21 cellular contexts compared by ENCODE assay signal in genomic region chr16:56295059-56295673, GRCh38.
A peak's percentile ranks its signal among the peaks of the same experiment; 100 is the strongest.
DNase-seq lines count a peak whose midpoint lies in the region; ATAC-seq, FAIRE-seq and TF ChIP-seq lines count a peak whose summit lies in the region.
"Had no signal": no experiment of that assay in that cellular context is flagged by ENCODE, and none has a peak within 500 bp of the region (broad histone marks: within the 10 kb centered on the region; RNA-seq: fewer than 3 reads in every experiment).

No MANE protein-coding gene starts in this region.

- H3K79me2 ChIP-seq in astrocyte (ENCODE audit: insufficient read depth, low read length) = no peaks in the 10 kb centered on the region
- no peaks in the 10 kb centered on the region for H3K79me2 ChIP-seq in neural progenitor cell (ENCODE audit: low read depth)

- H3K9ac ChIP-seq in astrocyte (ENCODE audit: low read length) (peak overlapping the region; percentile 24), neural progenitor cell (no peak overlapping the region)

- TF ChIP-seq CTCF in astrocyte (IDR thresholded peaks at IDR 0.05; ENCODE audit: insufficient read depth, low read depth, low read length) (no peak), left ventricle myocardium inferior (IDR thresholded peaks at IDR 0.05; ENCODE audit: borderline replicate concordance) (no peak), neural progenitor cell (IDR thresholded peaks at IDR 0.05) (no peak), transverse colon (IDR thresholded peaks at IDR 0.05) (no peak), GM10266 (IDR thresholded peaks at IDR 0.05; ENCODE audit: control insufficient read depth, insufficient read depth, low read depth, missing control alignments) (no peak)

- WGBS in transverse colon (ENCODE audit: low coverage in 1 of 2), 2 donors = 74 to 83% methylated on average over 2 to 8 of the region's 8 CpGs

- FAIRE-seq in astrocyte (lab: Jason Lieb, UNC) = no peak
- FAIRE-seq: D721Med had no signal

- peaks cover 3% of the 10 kb centered on the region for H3K27me3 ChIP-seq in astrocyte (ENCODE audit: insufficient read depth, low read length)
- H3K27me3 ChIP-seq in left ventricle myocardium inferior (ENCODE audit: low read depth) = no peaks in the 10 kb centered on the region
- no peaks in the 10 kb centered on the region for H3K27me3 ChIP-seq in neural progenitor cell
- H3K27me3 ChIP-seq in transverse colon = no peaks in the 10 kb centered on the region

- no peaks in the 10 kb centered on the region for H3K36me3 ChIP-seq in astrocyte (ENCODE audit: insufficient read depth, low read length)
- no peaks in the 10 kb centered on the region for H3K36me3 ChIP-seq in left ventricle myocardium inferior
- no peaks in the 10 kb centered on the region for H3K36me3 ChIP-seq in neural progenitor cell
- no peaks in the 10 kb centered on the region for H3K36me3 ChIP-seq in transverse colon
- H3K36me3 ChIP-seq: SJCRH30 had no signal

- H3K4me1 Mint-ChIP-seq in astrocyte (ENCODE audit: low read depth, unreplicated experiment) = peaks cover 10% of the 10 kb centered on the region
- peaks cover 86% of the 10 kb centered on the region for H3K4me1 Mint-ChIP-seq in neural progenitor cell

- in situ Hi-C loops in transverse colon (cut with MboI; ENCODE audit: low pct_ligation_motif_present in 1 of 4, low pct_unique_long_range_greater_than_20kb in 1 of 4, low sequenced_read_pairs in 3 of 4) = no loop called here

- ATAC-seq in GM21381 (IDR thresholded peaks at IDR 0.05; ENCODE audit: unreplicated experiment) = no peak
- ATAC-seq: activated CD8-positive, alpha-beta T cell treated with anti-CD3 and anti-CD28 coated beads for 36 hours; T-helper 17 cell had no signal

- H3K9me3 ChIP-seq in astrocyte (ENCODE audit: insufficient read depth, low read depth, low read length) = no peaks in the 10 kb centered on the region
- H3K9me3 ChIP-seq in left ventricle myocardium inferior (replicated peaks) = no peaks in the 10 kb centered on the region
- no peaks in the 10 kb centered on the region for H3K9me3 ChIP-seq in neural progenitor cell (ENCODE audit: low read depth)
- no peaks in the 10 kb centered on the region for H3K9me3 ChIP-seq in transverse colon
- H3K9me3 ChIP-seq: SJCRH30 had no signal

- H3K4me1 ChIP-seq in astrocyte (ENCODE audit: insufficient read depth, low read length) (peaks cover 30% of the 10 kb centered on the region), left ventricle myocardium inferior (peaks cover 61% of the 10 kb centered on the region), neural progenitor cell (peaks cover 46% of the 10 kb centered on the region), transverse colon (peaks cover 15 to 36% (median 19%) of the 10 kb centered on the region in 4 donors)
- H3K4me1 ChIP-seq: SJCRH30 had no signal

- H4K20me1 ChIP-seq in astrocyte (ENCODE audit: insufficient read depth, low read length) (no peaks in the 10 kb centered on the region), neural progenitor cell (ENCODE audit: low read depth) (no peaks in the 10 kb centered on the region)

- H3K9me3 Mint-ChIP-seq in astrocyte (ENCODE audit: unreplicated experiment) (no peaks in the 10 kb centered on the region), neural progenitor cell (no peaks in the 10 kb centered on the region)
- H3K9me3 Mint-ChIP-seq: activated CD8-positive, alpha-beta T cell treated with anti-CD3 and anti-CD28 coated beads for 36 hours; activated naive CD4-positive, alpha-beta T cell treated with anti-CD3 and anti-CD28 coated beads, Interleukin-2, amount 50 U/mL, for 24 hours; HFFc6; memory B cell; WTC11 had no signal

- H3K27ac Mint-ChIP-seq in astrocyte (ENCODE audit: unreplicated experiment) (no peak overlapping the region), neural progenitor cell (peak overlapping the region; percentile 99)
- H3K27ac Mint-ChIP-seq: activated CD8-positive, alpha-beta T cell treated with anti-CD3 and anti-CD28 coated beads for 36 hours; activated naive CD4-positive, alpha-beta T cell treated with anti-CD3 and anti-CD28 coated beads, Interleukin-2, amount 50 U/mL, for 24 hours; HFFc6; memory B cell; WTC11 had no signal

- peak overlapping the region; percentile 68 for H3K27ac ChIP-seq in astrocyte (ENCODE audit: low read depth, low read length)
- H3K27ac ChIP-seq in left ventricle myocardium inferior (replicated peaks) = peak overlapping the region; percentile 73
- H3K27ac ChIP-seq in neural progenitor cell = no peak overlapping the region
- peak overlapping the region; percentile 51 to 68 (median 56) for H3K27ac ChIP-seq in transverse colon
- H3K27ac ChIP-seq: SJCRH30 had no signal

- DNase-seq in astrocyte (ENCODE audit: low read depth) = no peak
- DNase-seq in left ventricle myocardium inferior = no peak
- DNase-seq in neural progenitor cell (ENCODE audit: low spot score) = no peak
- DNase-seq in transverse colon = no peak
- no peak for DNase-seq in SW480 (ENCODE audit: low spot score)
- no peak for DNase-seq in GM10266 (ENCODE audit: extremely low spot score)
- DNase-seq: activated CD8-positive, alpha-beta T cell treated with anti-CD3 and anti-CD28 coated beads for 36 hours; activated T-cell treated with anti-CD3 and anti-CD28 coated beads, Interleukin-2, amount 50 U/mL, for 48 hours; effector CD8-positive, alpha-beta T cell; NCI-H2171; OCI-M1; retina; SJCRH30; stimulated activated CD4-positive, alpha-beta T cell treated with anti-CD3 and anti-CD28 coated beads, Interleukin-2, amount 100 ng/mL, for 24 hours; T-helper 17 cell had no signal

- H2AFZ ChIP-seq in astrocyte (ENCODE audit: low read depth, low read length) = peak overlapping the region; percentile 27
- H2AFZ ChIP-seq in neural progenitor cell (replicated peaks) = no peak overlapping the region

- peaks cover 31% of the 10 kb centered on the region for H3F3A ChIP-seq in neural progenitor cell (ENCODE audit: low read depth)

- H3K4me3 Mint-ChIP-seq in astrocyte (ENCODE audit: unreplicated experiment) (no peak overlapping the region), neural progenitor cell (no peak overlapping the region)
- H3K4me3 Mint-ChIP-seq: activated CD8-positive, alpha-beta T cell treated with anti-CD3 and anti-CD28 coated beads for 36 hours; activated naive CD4-positive, alpha-beta T cell treated with anti-CD3 and anti-CD28 coated beads, Interleukin-2, amount 50 U/mL, for 24 hours; HFFc6; memory B cell; T-helper 17 cell; WTC11 had no signal

- TF ChIP-seq POLR2A in transverse colon (IDR thresholded peaks at IDR 0.05) = no peak

- TF ChIP-seq EP300 in transverse colon (IDR thresholded peaks at IDR 0.05; ENCODE audit: low read depth) = no peak

- H3K4me3 ChIP-seq in astrocyte (ENCODE audit: insufficient read depth, low read depth, low read length) (no peak overlapping the region), left ventricle myocardium inferior (no peak overlapping the region), neural progenitor cell (no peak overlapping the region), transverse colon (no peak overlapping the region)
- H3K4me3 ChIP-seq: SJCRH30 had no signal

- intact Hi-C loops in left ventricle myocardium inferior (cut with micrococcal nuclease) (no loop called here), transverse colon (cut with DNase I; ENCODE audit: low total_unique reads) (no loop called here)

- no peaks in the 10 kb centered on the region for H3K36me3 Mint-ChIP-seq in astrocyte (ENCODE audit: low read depth, unreplicated experiment)
- H3K36me3 Mint-ChIP-seq in neural progenitor cell = no peaks in the 10 kb centered on the region
- H3K36me3 Mint-ChIP-seq: activated naive CD4-positive, alpha-beta T cell treated with anti-CD3 and anti-CD28 coated beads, Interleukin-2, amount 50 U/mL, for 24 hours; memory B cell; WTC11 had no signal

- H3K4me2 ChIP-seq in astrocyte (ENCODE audit: low read length) = peak overlapping the region; percentile 59
- H3K4me2 ChIP-seq in neural progenitor cell = peak overlapping the region; percentile 52

- peaks cover 12% of the 10 kb centered on the region for H3K27me3 Mint-ChIP-seq in astrocyte (ENCODE audit: low read depth, unreplicated experiment)
- peaks cover 5% of the 10 kb centered on the region for H3K27me3 Mint-ChIP-seq in neural progenitor cell (ENCODE audit: insufficient read depth, low read depth)
- H3K27me3 Mint-ChIP-seq: activated naive CD4-positive, alpha-beta T cell treated with anti-CD3 and anti-CD28 coated beads, Interleukin-2, amount 50 U/mL, for 24 hours; T-helper 17 cell had no signal
